In the genomic region with DNA sequence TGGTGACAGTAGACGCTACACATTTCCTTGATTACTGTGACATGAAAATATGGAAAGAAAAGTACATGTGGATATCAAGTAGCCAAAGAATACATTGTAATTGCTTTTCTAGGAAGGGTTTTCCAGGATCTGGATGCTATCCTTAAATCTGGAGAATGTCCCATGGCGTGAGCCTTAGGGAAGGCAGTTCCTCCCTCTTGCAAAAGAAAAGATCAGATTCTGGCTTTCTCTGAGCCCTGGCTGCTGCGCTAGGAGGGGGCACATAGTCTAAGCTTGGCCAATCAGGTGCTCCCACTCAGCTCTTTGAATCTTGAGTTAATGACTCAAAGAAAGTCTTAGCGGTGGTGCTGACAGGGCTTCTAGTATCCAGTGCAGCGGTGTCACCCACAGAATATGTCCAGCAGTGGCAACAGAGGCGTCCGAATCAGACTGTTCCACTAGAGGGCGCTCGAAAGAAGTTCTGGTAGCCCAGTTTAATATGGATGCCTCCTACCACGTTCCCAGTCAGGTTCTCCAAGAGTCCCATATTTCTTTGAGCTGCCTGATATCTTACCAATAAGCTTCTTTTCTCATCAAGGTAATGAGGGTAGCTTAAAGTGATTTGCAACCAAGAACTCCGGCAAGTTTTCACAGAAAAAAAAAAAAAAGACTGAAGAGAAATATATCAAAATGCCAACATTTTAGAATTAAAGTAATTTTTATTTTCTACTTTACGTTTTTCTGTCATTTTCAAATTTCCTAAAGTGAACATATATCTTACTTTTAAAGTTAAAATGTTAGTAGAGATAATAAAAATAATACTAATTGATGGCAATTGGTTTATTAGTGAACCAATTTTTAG, we compare ENCODE assay signal across 8 cellular contexts.
A peak's percentile ranks its signal among the peaks of the same experiment; 100 is the strongest.
DNase-seq lines count a peak whose midpoint lies in the region; ATAC-seq lines count a peak whose summit lies in the region.

No MANE protein-coding gene starts in this region.

- peak; percentile 69 for ATAC-seq in HG03108 (IDR thresholded peaks at IDR 0.05; ENCODE audit: unreplicated experiment)
- ATAC-seq in HG02588 (IDR thresholded peaks at IDR 0.05; ENCODE audit: unreplicated experiment), result no peak

- DNase-seq in ELR (ENCODE audit: low read depth), result peak; percentile 82
- DNase-seq in NCI-H82 treated with DMSO at 0.1 percent for 48 hours (lab: John Stamatoyannopoulos, UW; ENCODE audit: unreplicated experiment), result peak; percentile 61
- DNase-seq in activated CD8-positive, alpha-beta memory T cell treated with anti-CD3 and anti-CD28 coated beads for 48 hours (ENCODE audit: low read depth in 2 of 3, low spot score in 2 of 3), result peak in 2 of 3 experiments; percentile 36 to 47
- DNase-seq in epidermal melanocyte (ENCODE audit: insufficient read length, low spot score), result peak; percentile 20
- peak; percentile 82 for DNase-seq in mucosa of gallbladder (ENCODE audit: low spot score)
- DNase-seq in stimulated activated CD8-positive, alpha-beta memory T cell treated with anti-CD3 and anti-CD28 coated beads, Interleukin-7, amount 100 ng/mL, for 24 hours (ENCODE audit: low read depth), result peak; percentile 16

Comparison
In these comparisons a context has a peak if more than half of its experiments do, and no peak if none do; other contexts are left out.
1. DNase-seq: peak in every context shown above with its lines; median percentile 82 in ELR; 82 in mucosa of gallbladder; 61 in NCI-H82 treated with DMSO at 0.1 percent for 48 hours; 42 in activated CD8-positive, alpha-beta memory T cell treated with anti-CD3 and anti-CD28 coated beads for 48 hours; 20 in epidermal melanocyte; 16 in stimulated activated CD8-positive, alpha-beta memory T cell treated with anti-CD3 and anti-CD28 coated beads, Interleukin-7, amount 100 ng/mL, for 24 hours.